ENCODE assay signal across 23 cellular contexts in the genomic region with DNA sequence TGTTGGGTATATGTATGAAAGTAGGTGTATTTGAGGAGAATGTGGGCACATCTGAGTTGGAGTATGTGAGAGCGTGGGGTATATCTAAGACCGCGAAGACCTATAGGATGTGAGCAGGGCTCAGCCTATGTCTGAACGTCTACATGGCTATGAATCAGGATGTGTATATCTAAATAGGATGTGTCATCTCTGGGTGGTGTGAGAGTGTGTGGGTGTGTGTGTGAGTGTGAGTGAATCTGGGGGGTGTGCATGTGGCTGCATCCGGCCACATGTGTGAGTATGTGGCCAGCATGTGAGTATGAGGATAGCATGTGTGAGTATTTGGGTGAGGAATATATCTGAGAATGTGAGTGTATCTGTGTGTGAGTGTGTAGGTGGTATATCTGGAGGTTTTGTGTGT. TPM values are rescaled to one million over a fixed set of nuclear protein-coding genes. Genes with fewer than 3 reads are reported as not detected.
"Had no signal": no experiment of that assay in that cellular context is flagged by ENCODE, and none has a peak within 500 bp of the region (broad histone marks: within the 10 kb centered on the region; RNA-seq: fewer than 3 reads in every experiment).

No MANE protein-coding gene starts in this region.

- ATAC-seq: lower lobe of right lung had no signal

- H3K36me3 Mint-ChIP-seq: mesothelial cell of epicardium had no signal

- H3K4me3 Mint-ChIP-seq: dendritic cell treated with granulocyte-macrophage colony-stimulating factor and Interleukin-4, amounts not matched to agents 40 ng/mL and 50 ng/mL, for 4 days; mesothelial cell of epicardium; nephron progenitor cell had no signal

- H3K36me3 ChIP-seq: cardiac muscle cell, esophagus squamous epithelium, lower lobe of right lung, transverse colon, uterus had no signal

- H3K27ac ChIP-seq: cardiac muscle cell, esophagus squamous epithelium, lower lobe of right lung, transverse colon, uterus had no signal

- H3K9me3 Mint-ChIP-seq: activated T-helper 2 cell treated with anti-CD3 and anti-CD28 coated beads, Interferon-gamma antibody, Interleukin-2, Interleukin-4, amounts not matched to agents 10 μg/mL and 5 μg/mL and 100 μg/mL, durations not matched to agents 14 hours and 24 hours and 36 hours; dendritic cell treated with granulocyte-macrophage colony-stimulating factor and Interleukin-4, amounts not matched to agents 40 ng/mL and 50 ng/mL, for 4 days had no signal

- H3K9me3 ChIP-seq: esophagus squamous epithelium, lower lobe of right lung, transverse colon, uterus had no signal

- FAIRE-seq: islet of Langerhans had no signal

- H3K27ac Mint-ChIP-seq: activated T-helper 2 cell treated with anti-CD3 and anti-CD28 coated beads, Interferon-gamma antibody, Interleukin-2, Interleukin-4, amounts not matched to agents 10 μg/mL and 5 μg/mL and 100 μg/mL, durations not matched to agents 14 hours and 24 hours and 36 hours; dendritic cell treated with granulocyte-macrophage colony-stimulating factor and Interleukin-4, amounts not matched to agents 40 ng/mL and 50 ng/mL, for 4 days; mesothelial cell of epicardium; nephron progenitor cell had no signal

- H3K4me1 Mint-ChIP-seq: mesothelial cell of epicardium, nephron progenitor cell had no signal

- DNase-seq: activated CD4-positive, alpha-beta T cell treated with anti-CD3 and anti-CD28 coated beads, Interleukin-2, amount 50 U/mL, for 1 hour; activated naive CD4-positive, alpha-beta T cell treated with Interleukin-2 at 50 U/mL for 16 hours; effector CD8-positive, alpha-beta T cell; esophagus squamous epithelium; glutamatergic neuron; hippocampal formation; lower lobe of right lung; nephron progenitor cell; occipital lobe; retina; stimulated activated CD4-positive, alpha-beta T cell treated with anti-CD3 and anti-CD28 coated beads, Interleukin-12 subunit alpha, Interleukin-12 subunit beta, amount 100 ng/mL, for 4 hours; stimulated activated CD4-positive, alpha-beta T cell treated with anti-CD3 and anti-CD28 coated beads, Interleukin-1b, Interleukin-23, amount 100 ng/mL, for 48 hours; stimulated activated CD8-positive, alpha-beta memory T cell treated with anti-CD3 and anti-CD28 coated beads, Interleukin-4, amount 100 ng/mL, for 48 hours; stimulated activated naive CD4-positive, alpha-beta T cell treated with Interleukin-2 at 50 U/mL for 16 hours; substantia nigra; transverse colon; uterus had no signal

- H3K27me3 ChIP-seq: cardiac muscle cell, esophagus squamous epithelium, transverse colon, uterus had no signal

- H3K27me3 Mint-ChIP-seq: dendritic cell treated with granulocyte-macrophage colony-stimulating factor and Interleukin-4, amounts not matched to agents 40 ng/mL and 50 ng/mL, for 4 days had no signal

- H3K4me3 ChIP-seq: cardiac muscle cell, esophagus squamous epithelium, lower lobe of right lung, transverse colon, uterus had no signal

- H3K4me1 ChIP-seq: esophagus squamous epithelium, lower lobe of right lung, transverse colon, uterus had no signal

RNA-seq across cellular contexts. Expression of a gene that starts 7.7 kb away (rescaled TPM):
- total RNA-seq: activated T-helper 2 cell treated with anti-CD3 and anti-CD28 coated beads, Interferon-gamma antibody, Interleukin-2, Interleukin-4, amounts not matched to agents 10 μg/mL and 5 μg/mL and 100 μg/mL, durations not matched to agents 14 hours and 24 hours and 36 hours; T-helper 1 cell treated with Interleukin-12 subunit alpha and Interleukin-12 subunit beta and Interleukin-4 antibody, amounts not matched to agents 30 ng/mL and 1 ng/mL, for 36 hours had no signal
